Comparison of ENCODE assay signal across 8 cellular contexts in the genomic region with DNA sequence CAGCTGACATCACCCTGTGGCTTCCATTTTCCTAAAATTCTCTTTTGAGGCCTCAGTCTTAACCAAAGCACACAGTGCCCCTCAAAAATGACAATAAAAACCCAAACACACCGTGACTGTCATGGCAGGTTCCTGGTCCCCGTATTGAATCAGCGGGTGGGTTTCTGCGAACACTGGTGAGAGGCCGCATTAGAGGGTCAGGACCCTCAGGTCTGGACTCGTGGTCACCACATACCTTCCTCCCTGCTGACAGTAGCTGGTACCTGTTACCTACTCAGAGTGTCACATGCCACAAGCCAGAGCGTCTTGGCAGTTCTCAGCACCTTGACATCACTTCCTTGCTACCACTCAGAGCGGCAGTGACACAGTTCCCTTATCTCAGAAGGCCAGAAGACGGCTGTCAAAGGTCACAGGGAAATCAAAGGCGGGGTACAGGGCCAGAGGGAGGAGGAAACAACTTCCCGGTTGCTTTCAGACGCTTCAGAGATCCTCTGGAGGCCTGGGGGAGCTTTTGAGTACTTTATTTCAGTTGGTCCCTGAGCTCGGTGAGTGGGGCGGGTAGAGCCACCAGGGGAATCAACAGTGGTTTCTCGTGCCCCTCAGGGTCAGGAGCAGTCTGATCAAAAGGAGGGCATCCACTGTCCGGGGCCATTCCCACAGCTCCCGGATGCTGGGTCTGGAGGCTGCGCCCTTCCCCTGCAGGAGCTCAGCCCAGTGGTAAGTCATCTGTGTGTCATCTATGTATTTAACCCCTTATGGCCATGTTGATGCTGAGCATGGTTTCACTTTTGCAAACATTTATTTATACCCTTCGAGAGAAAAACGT. TPM values are rescaled to one million over a fixed set of nuclear protein-coding genes. Genes with fewer than 3 reads are reported as not detected.
A peak's percentile ranks its signal among the peaks of the same experiment; 100 is the strongest.
DNase-seq lines count a peak whose midpoint lies in the region; TF ChIP-seq lines count a peak whose summit lies in the region.

A gene (minus strand): TSS at position 281 of the 826 bp plus-strand sequence.
A gene with protein sequence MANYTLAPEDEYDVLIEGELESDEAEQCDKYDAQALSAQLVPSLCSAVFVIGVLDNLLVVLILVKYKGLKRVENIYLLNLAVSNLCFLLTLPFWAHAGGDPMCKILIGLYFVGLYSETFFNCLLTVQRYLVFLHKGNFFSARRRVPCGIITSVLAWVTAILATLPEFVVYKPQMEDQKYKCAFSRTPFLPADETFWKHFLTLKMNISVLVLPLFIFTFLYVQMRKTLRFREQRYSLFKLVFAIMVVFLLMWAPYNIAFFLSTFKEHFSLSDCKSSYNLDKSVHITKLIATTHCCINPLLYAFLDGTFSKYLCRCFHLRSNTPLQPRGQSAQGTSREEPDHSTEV (plus strand): TSS at position 474 of the 826 bp plus-strand sequence. CDS start 821 bp downstream, outside the sequence.

- no peaks in the 10 kb centered on the region for H3K27me3 ChIP-seq in GM06990 (replicated peaks; ENCODE audit: control insufficient read depth, insufficient read depth, low read length)

- H3K4me1 Mint-ChIP-seq in activated naive CD4-positive, alpha-beta T cell treated with anti-CD3 and anti-CD28 coated beads, Interleukin-2, amount 10 ng/mL, durations not matched to agents 7 days and 5 days = peaks cover 48% of the 10 kb centered on the region
- H3K4me1 Mint-ChIP-seq in immature natural killer cell = peaks cover 29 to 37% of the 10 kb centered on the region in 2 donors

- TF ChIP-seq CTCF in GM06990 (IDR thresholded peaks at IDR 0.05; ENCODE audit: insufficient read depth, low read length, poor library complexity, severe bottlenecking) = no peak

- peak within 1 kb of the TSS; percentile 26; the same call in 1 of the 2 replicates for H3K4me3 ChIP-seq in GM06990 (replicated peaks; ENCODE audit: low read depth, low read length)

- no peaks in the 10 kb centered on the region for H3K36me3 ChIP-seq in GM06990 (ENCODE audit: control insufficient read depth, insufficient read depth, low read length)

- peaks cover 5% of the 10 kb centered on the region for H3K9me3 Mint-ChIP-seq in activated naive CD4-positive, alpha-beta T cell treated with anti-CD3 and anti-CD28 coated beads, Interleukin-2, amount 10 ng/mL, durations not matched to agents 7 days and 5 days
- H3K9me3 Mint-ChIP-seq in immature natural killer cell = no peaks in the 10 kb centered on the region

- CTCF ChIA-PET in activated naive CD4-positive, alpha-beta T cell treated with anti-CD3 and anti-CD28 coated beads, Interleukin-2, amount 10 ng/mL, durations not matched to agents 7 days and 5 days (lab: Charles Lee) = interaction anchor here (0.6 to 2.3 kb wide), 8 partner anchors 10 to 536 kb away, joined by 3 to 6 read pairs (median 3); a partner anchor contains a TSS

- peak within 1 kb of the TSS; percentile 77 for H3K4me3 Mint-ChIP-seq in activated naive CD4-positive, alpha-beta T cell treated with anti-CD3 and anti-CD28 coated beads, Interleukin-2, amount 10 ng/mL, durations not matched to agents 7 days and 5 days
- H3K4me3 Mint-ChIP-seq in immature natural killer cell = peak within 1 kb of the TSS; percentile 73 to 86 (median 82)

- DNase-seq in GM06990 (ENCODE audit: extremely low read depth, insufficient read length) (peak; percentile 44), OCI-M2 (lab: John Stamatoyannopoulos, UW; ENCODE audit: unreplicated experiment) (peak; percentile 8), immature natural killer cell (peak; percentile 34 to 53 (median 44)), NCI-H2227 (lab: John Stamatoyannopoulos, UW; ENCODE audit: unreplicated experiment) (no peak), NCI-H82 treated with DMSO at 0.1 percent for 48 hours (lab: John Stamatoyannopoulos, UW; ENCODE audit: unreplicated experiment) (no peak)
- DNase-seq in activated naive CD4-positive, alpha-beta T cell treated with anti-CD3 and anti-CD28 coated beads, Interleukin-2, amount 10 ng/mL, durations not matched to agents 7 days and 5 days = peak; percentile 67
- DNase-seq in stimulated activated CD4-positive, alpha-beta T cell treated with anti-CD3 and anti-CD28 coated beads, Interleukin-12 subunit alpha, Interleukin-12 subunit beta, amount 100 ng/mL, for 48 hours (ENCODE audit: low read depth in 2 of 3, low spot score in 1 of 3) = peak; percentile 5 to 25 (median 6)
- no peak for DNase-seq in NK-92 treated with Interleukin-12 subunit alpha and Interleukin-12 subunit beta, amount 100 ng/mL, for 24 hours (lab: John Stamatoyannopoulos, UW)

- H3K27me3 Mint-ChIP-seq in activated naive CD4-positive, alpha-beta T cell treated with anti-CD3 and anti-CD28 coated beads, Interleukin-2, amount 10 ng/mL, durations not matched to agents 7 days and 5 days = peaks cover 23% of the 10 kb centered on the region
- H3K27me3 Mint-ChIP-seq in immature natural killer cell (ENCODE audit: low read depth in 3 of 3) = peaks cover 0 to 3% (median 3%) of the 10 kb centered on the region in 3 donors

- peak within 1 kb of the TSS; percentile 91 for H3K27ac Mint-ChIP-seq in activated naive CD4-positive, alpha-beta T cell treated with anti-CD3 and anti-CD28 coated beads, Interleukin-2, amount 10 ng/mL, durations not matched to agents 7 days and 5 days
- peak within 1 kb of the TSS; percentile 79 to 92 (median 88) for H3K27ac Mint-ChIP-seq in immature natural killer cell

- H3K36me3 Mint-ChIP-seq in activated naive CD4-positive, alpha-beta T cell treated with anti-CD3 and anti-CD28 coated beads, Interleukin-2, amount 10 ng/mL, durations not matched to agents 7 days and 5 days = peaks cover 21% of the 10 kb centered on the region
- H3K36me3 Mint-ChIP-seq in immature natural killer cell = no peaks in the 10 kb centered on the region

RNA-seq across cellular contexts. Expression of the second gene that starts in this region (rescaled TPM):
- 1 to 10 TPM; 1.3 to 2.0 (median 1.4) TPM for polyA plus RNA-seq in immature natural killer cell

Comparison
In these comparisons a context has a peak if more than half of its experiments do, and no peak if none do; other contexts are left out.
1. DNase-seq: peak in GM06990 (single experiment), OCI-M2 (single experiment), activated naive CD4-positive, alpha-beta T cell treated with anti-CD3 and anti-CD28 coated beads, Interleukin-2, amount 10 ng/mL, durations not matched to agents 7 days and 5 days (single experiment), immature natural killer cell (3 of 3) and stimulated activated CD4-positive, alpha-beta T cell treated with anti-CD3 and anti-CD28 coated beads, Interleukin-12 subunit alpha, Interleukin-12 subunit beta, amount 100 ng/mL, for 48 hours (3 of 3); none in NCI-H2227 (single experiment), NK-92 treated with Interleukin-12 subunit alpha and Interleukin-12 subunit beta, amount 100 ng/mL, for 24 hours (single experiment) and NCI-H82 treated with DMSO at 0.1 percent for 48 hours (single experiment).